2 cellular contexts compared by ENCODE assay signal in the genomic region with DNA sequence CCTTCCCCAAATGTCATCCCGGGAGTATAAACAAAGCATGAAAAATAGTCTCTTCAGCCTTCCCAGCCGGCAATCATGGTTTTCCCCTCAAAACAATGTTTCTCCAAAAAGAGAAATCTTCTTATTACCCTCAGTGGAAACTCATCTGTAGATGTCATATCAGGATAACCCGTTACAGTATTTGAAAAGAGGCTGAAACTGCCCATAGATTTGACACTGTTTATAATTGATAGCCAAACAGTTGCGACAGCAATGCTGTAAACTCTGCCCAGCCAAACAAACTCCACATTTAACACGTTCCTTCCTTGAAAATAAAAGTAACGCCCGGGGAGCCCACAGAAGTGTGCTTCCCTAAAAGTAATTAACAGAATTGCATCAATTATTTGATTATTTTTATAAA.
A peak's percentile ranks its signal among the peaks of the same experiment; 100 is the strongest.
TF ChIP-seq lines count a peak whose summit lies in the region.

No MANE protein-coding gene starts in this region.

TF ChIP-seq in IMR-90, 13 proteins besides CTCF, POLR2A, EP300 and RAD21:
- TF ChIP-seq RFX5 (IDR thresholded peaks at IDR 0.05; ENCODE audit: low read depth, low read length) = no peak
- no peak for TF ChIP-seq RCOR1 (IDR thresholded peaks at IDR 0.05; ENCODE audit: insufficient replicate concordance, low read length)
- peak; percentile 75 for TF ChIP-seq CEBPB (IDR thresholded peaks at IDR 0.05; ENCODE audit: low read depth, low read length)
- TF ChIP-seq MAFK (IDR thresholded peaks at IDR 0.05; ENCODE audit: low read depth, low read length) = no peak
- TF ChIP-seq NFE2L2 (IDR thresholded peaks at IDR 0.05; ENCODE audit: low read depth, low read length) = no peak
- TF ChIP-seq USF2 (IDR thresholded peaks at IDR 0.05; ENCODE audit: low read depth, low read length) = no peak
- no peak for TF ChIP-seq MAZ (IDR thresholded peaks at IDR 0.05; ENCODE audit: borderline replicate concordance, low read depth, low read length)
- TF ChIP-seq MXI1 (IDR thresholded peaks at IDR 0.05; ENCODE audit: borderline replicate concordance, low read depth, low read length) = no peak
- TF ChIP-seq BHLHE40 (IDR thresholded peaks at IDR 0.05; ENCODE audit: low read depth, low read length) = no peak

TF ChIP-seq in GM12878, 131 proteins besides CTCF, POLR2A, EP300 and RAD21:
- TF ChIP-seq MXI1 (IDR thresholded peaks at IDR 0.05; ENCODE audit: low read depth, low read length) = peak; percentile 35; the same call in 1 of the 2 replicates
- no peak for TF ChIP-seq STAT3 (IDR thresholded peaks at IDR 0.05; ENCODE audit: low read depth, low read length)
